1 cellular context compared by ENCODE assay signal in genomic region chr7:1098243-1099153, GRCh38.
TF ChIP-seq lines count a peak whose summit lies in the region.

No MANE protein-coding gene starts in this region.

TF ChIP-seq in HepG2, 621 proteins besides CTCF, POLR2A, EP300 and RAD21:
- TF ChIP-seq GTF2F1 (IDR thresholded peaks at IDR 0.05; ENCODE audit: low read length) (no peak), ZGPAT (CRISPR knock-in tag; IDR thresholded peaks at IDR 0.05) (no peak), NR2F2 (IDR thresholded peaks at IDR 0.05; ENCODE audit: borderline replicate concordance, low read depth) (no peak), ZSCAN12 (CRISPR knock-in tag; IDR thresholded peaks at IDR 0.05) (no peak), ZMYM3 (CRISPR knock-in tag; IDR thresholded peaks at IDR 0.05) (peak; percentile 69), ZNF234 (CRISPR knock-in tag; conservative IDR thresholded peaks at IDR 0.05) (no peak), KAT7 (CRISPR knock-in tag; IDR thresholded peaks at IDR 0.05; ENCODE audit: borderline replicate concordance) (no peak), HMGA1 (CRISPR knock-in tag; conservative IDR thresholded peaks at IDR 0.05) (no peak)
